Comparison of ENCODE assay signal across 11 cellular contexts in genomic region chr9:121359358-121360294, GRCh38. TPM values are rescaled to one million over a fixed set of nuclear protein-coding genes. Genes with fewer than 3 reads are reported as not detected.
DNase-seq lines count a peak whose midpoint lies in the region; ATAC-seq and TF ChIP-seq lines count a peak whose summit lies in the region.
"Had no signal": no experiment of that assay in that cellular context is flagged by ENCODE, and none has a peak within 500 bp of the region (broad histone marks: within the 10 kb centered on the region; RNA-seq: fewer than 3 reads in every experiment).

No MANE protein-coding gene starts in this region.

- H3K4me3 Mint-ChIP-seq in effector memory CD8-positive, alpha-beta T cell, result peak overlapping the region; percentile 70 to 78

- ATAC-seq in GM18502 (IDR thresholded peaks at IDR 0.05; ENCODE audit: poor library complexity, unreplicated experiment), result peak; percentile 32
- no peak for ATAC-seq in effector memory CD8-positive, alpha-beta T cell (replicated peaks)
- ATAC-seq in activated CD4-positive, CD25-positive, alpha-beta regulatory T cell treated with anti-CD3 and anti-CD28 coated beads, Interleukin-2, amount 50 U/mL, for 24 hours, result no peak
- ATAC-seq in foreskin keratinocyte, result no peak
- ATAC-seq in GM18505 (IDR thresholded peaks at IDR 0.05; ENCODE audit: unreplicated experiment), result no peak
- no peak for ATAC-seq in HG03135 (IDR thresholded peaks at IDR 0.05; ENCODE audit: unreplicated experiment)

- no peak for TF ChIP-seq POLR2A in GM18505 (IDR thresholded peaks at IDR 0.05; ENCODE audit: borderline replicate concordance, extremely low read depth, insufficient read depth, insufficient read length)

- H3K4me1 ChIP-seq in foreskin keratinocyte, result peaks cover 53% of the 10 kb centered on the region

- no peak overlapping the region for H3K27ac ChIP-seq in foreskin keratinocyte

- H3K27me3 Mint-ChIP-seq in effector memory CD8-positive, alpha-beta T cell, result no peaks in the 10 kb centered on the region
- H3K27me3 Mint-ChIP-seq: naive B cell had no signal

- peak overlapping the region; percentile 92 for H3K27ac Mint-ChIP-seq in effector memory CD8-positive, alpha-beta T cell

- no peaks in the 10 kb centered on the region for H3K9me3 Mint-ChIP-seq in effector memory CD8-positive, alpha-beta T cell
- H3K9me3 Mint-ChIP-seq: naive B cell had no signal

- peaks cover 49 to 79% of the 10 kb centered on the region in 2 donors for H3K4me1 Mint-ChIP-seq in effector memory CD8-positive, alpha-beta T cell (ENCODE audit: low read depth in 2 of 2)

- DNase-seq in MV-4-11 (lab: John Stamatoyannopoulos, UW) (peak; percentile 68), renal cortical epithelial cell (ENCODE audit: low read depth) (peak; percentile 59), foreskin keratinocyte (no peak)
- no peak for DNase-seq in effector memory CD8-positive, alpha-beta T cell
- DNase-seq: activated CD4-positive, alpha-beta T cell treated with anti-CD3 and anti-CD28 coated beads, Interleukin-2, amount 50 U/mL, for 4 hours; naive B cell; NCI-H2107 had no signal

- H3K36me3 Mint-ChIP-seq in effector memory CD8-positive, alpha-beta T cell (ENCODE audit: insufficient read depth), result peaks cover 40% of the 10 kb centered on the region
- H3K36me3 Mint-ChIP-seq: naive B cell had no signal

- H3K27me3 ChIP-seq in foreskin keratinocyte, result no peaks in the 10 kb centered on the region

- TF ChIP-seq CTCF in foreskin keratinocyte (conservative IDR thresholded peaks at IDR 0.05), result no peak

RNA-seq across cellular contexts. Expression of gene STOM, which starts 10.4 kb away (rescaled TPM):
- 61.8 and 67.6 TPM in 2 replicates for total RNA-seq in renal cortical epithelial cell
- 104 and 107 TPM in 2 replicates for total RNA-seq in foreskin keratinocyte
- polyA plus RNA-seq in foreskin keratinocyte, result 59.6 and 61.0 TPM in 2 replicates

Comparison
In these comparisons a context has a peak if more than half of its experiments do, and no peak if none do; other contexts are left out.
1. DNase-seq: peak in MV-4-11 (single experiment) and renal cortical epithelial cell (single experiment); none in effector memory CD8-positive, alpha-beta T cell (0 of 3) and foreskin keratinocyte (0 of 2).